Comparison of ENCODE assay signal across 1 cellular context in genomic region chr11:86937193-86937806, GRCh38.
TF ChIP-seq lines count a peak whose summit lies in the region.
"Not testable (repeated sequence)": the region's sequence is repeated elsewhere in the genome, so short reads cannot be mapped to it uniquely, and the experiment has no call there.

No MANE protein-coding gene starts in this region.

TF ChIP-seq in K562, 482 proteins besides CTCF, POLR2A, EP300 and RAD21 (continued from another document and continues in another):
- TF ChIP-seq E4F1 (CRISPR knock-in tag; IDR thresholded peaks at IDR 0.05; ENCODE audit: borderline replicate concordance) (peak; percentile 88), KLF10 (CRISPR knock-in tag; IDR thresholded peaks at IDR 0.05) (peak; percentile 92), ZNF707 (CRISPR knock-in tag; conservative IDR thresholded peaks at IDR 0.05) (peak; percentile 86), GABPB2 (CRISPR knock-in tag; conservative IDR thresholded peaks at IDR 0.05) (0 out of 2 replicates have a peak, but pooled peaks have one; percentile 31), SRF (CRISPR knock-in tag; IDR thresholded peaks at IDR 0.05) (peak; percentile 78 to 93; a peak in 3 of 4 replicates), ERF (CRISPR knock-in tag; IDR thresholded peaks at IDR 0.05) (peak; percentile 99), SLC30A9 (CRISPR knock-in tag; IDR thresholded peaks at IDR 0.05) (peak; percentile 87; the same call in 1 of the 2 replicates), ZNF449 (CRISPR knock-in tag; IDR thresholded peaks at IDR 0.05) (peak; percentile 99), ARID3B (CRISPR knock-in tag; IDR thresholded peaks at IDR 0.05; ENCODE audit: borderline replicate concordance) (peak; percentile 98), DEAF1 (CRISPR knock-in tag; IDR thresholded peaks at IDR 0.05) (peak; percentile 87), ATF1 (tag; IDR thresholded peaks at IDR 0.05) (peak; percentile 79), CAMTA2 (CRISPR knock-in tag; conservative IDR thresholded peaks at IDR 0.05) (peak; percentile 97), ZNF165 (CRISPR knock-in tag; IDR thresholded peaks at IDR 0.05; ENCODE audit: borderline replicate concordance) (peak; percentile 99), ZFP1 (CRISPR knock-in tag; IDR thresholded peaks at IDR 0.05) (peak; percentile 97), ZBTB34 (CRISPR knock-in tag; IDR thresholded peaks at IDR 0.05) (peak; percentile 91), TEAD2 (tag; IDR thresholded peaks at IDR 0.05) (peak; percentile 95), ELF1 (tag; IDR thresholded peaks at IDR 0.05) (0 out of 2 replicates have a peak, but pooled peaks have one; percentile 22), ZNF41 (CRISPR knock-in tag; conservative IDR thresholded peaks at IDR 0.05) (peak; percentile 98), DDX20 (tag; IDR thresholded peaks at IDR 0.05; ENCODE audit: low read depth) (peak; percentile 97), ELK3 (CRISPR knock-in tag; IDR thresholded peaks at IDR 0.05) (peak; percentile 97), MYC (CRISPR knock-in tag; IDR thresholded peaks at IDR 0.05; ENCODE audit: borderline replicate concordance, low read depth) (peak; percentile 99), ZNF77 (CRISPR knock-in tag; IDR thresholded peaks at IDR 0.05) (peak; percentile 88; the same call in 1 of the 2 replicates), ELF2 (CRISPR knock-in tag; IDR thresholded peaks at IDR 0.05) (peak; percentile 94), ZKSCAN8 (CRISPR knock-in tag; IDR thresholded peaks at IDR 0.05) (peak; percentile 96), HMG20A (CRISPR knock-in tag; conservative IDR thresholded peaks at IDR 0.05) (peak; percentile 93), ZNF589 (CRISPR knock-in tag; IDR thresholded peaks at IDR 0.05; ENCODE audit: low read depth) (peak; percentile 99), ZBTB17 (CRISPR knock-in tag; IDR thresholded peaks at IDR 0.05) (peak; percentile 96), CEBPB (tag; IDR thresholded peaks at IDR 0.05) (0 out of 2 replicates have a peak, but pooled peaks have one; percentile 33), ZNF280B (CRISPR knock-in tag; IDR thresholded peaks at IDR 0.05) (peak; percentile 95), TFE3 (CRISPR knock-in tag; IDR thresholded peaks at IDR 0.05) (peak; percentile 86), FOXO4 (CRISPR knock-in tag; IDR thresholded peaks at IDR 0.05) (peak; percentile 96), ZNF639 (CRISPR knock-in tag; conservative IDR thresholded peaks at IDR 0.05 in 1 of 2, IDR thresholded peaks at IDR 0.05 in 1 of 2) (peak in 1 of 2 experiments; percentile 98; a peak in 2 of 4 replicates), PYGO2 (tag; IDR thresholded peaks at IDR 0.05) (peak; percentile 99), TSHZ1 (CRISPR knock-in tag; IDR thresholded peaks at IDR 0.05) (peak; percentile 98)
- not testable (repeated sequence) for TF ChIP-seq ATF1 (CRISPR knock-in tag; IDR thresholded peaks at IDR 0.05); MYC (IDR thresholded peaks at IDR 0.05; ENCODE audit: low read depth, low read length)
